ENCODE assay signal across 1 cellular context in the genomic region with DNA sequence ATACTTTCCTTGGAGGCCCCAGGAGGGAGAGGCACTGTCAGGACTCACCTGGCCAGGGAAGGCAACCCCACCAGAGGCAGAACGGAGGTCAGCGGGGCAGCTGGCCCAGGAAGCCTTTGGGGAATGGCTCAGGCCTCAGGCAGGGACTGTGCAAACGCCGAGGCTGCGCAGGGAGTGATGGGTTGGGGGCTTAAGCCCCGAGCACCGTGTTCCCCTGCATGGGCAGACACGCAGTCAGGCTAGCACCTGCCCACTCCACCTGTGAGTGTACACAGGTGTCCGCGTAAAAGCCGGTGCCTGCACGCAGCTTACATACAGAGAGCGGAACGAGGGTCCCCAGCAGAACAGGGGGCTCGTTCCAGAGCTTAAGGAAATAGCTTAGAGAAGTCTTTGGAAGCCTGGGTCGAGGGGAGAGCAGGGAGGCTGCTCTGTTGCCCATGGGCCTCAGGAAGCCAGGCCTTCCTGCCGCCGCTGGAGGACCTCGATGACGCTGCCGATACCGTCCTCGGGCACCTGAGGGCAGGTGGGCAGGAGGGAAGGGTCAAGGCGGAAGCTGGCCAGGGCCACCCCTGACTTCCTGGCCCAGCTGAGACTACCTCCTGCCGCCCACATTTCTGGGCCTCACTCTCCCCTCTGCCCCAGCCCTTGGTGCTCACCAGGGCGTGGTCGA.
TF ChIP-seq lines count a peak whose summit lies in the region.

No MANE protein-coding gene starts in this region.

TF ChIP-seq in IMR-90, 13 proteins besides CTCF, POLR2A, EP300 and RAD21:
- TF ChIP-seq CEBPB (IDR thresholded peaks at IDR 0.05; ENCODE audit: low read depth, low read length) (no peak), MAFK (IDR thresholded peaks at IDR 0.05; ENCODE audit: low read depth, low read length) (no peak), FOS (IDR thresholded peaks at IDR 0.05; ENCODE audit: low read depth, low read length) (no peak)
- TF ChIP-seq, protein P1, sequence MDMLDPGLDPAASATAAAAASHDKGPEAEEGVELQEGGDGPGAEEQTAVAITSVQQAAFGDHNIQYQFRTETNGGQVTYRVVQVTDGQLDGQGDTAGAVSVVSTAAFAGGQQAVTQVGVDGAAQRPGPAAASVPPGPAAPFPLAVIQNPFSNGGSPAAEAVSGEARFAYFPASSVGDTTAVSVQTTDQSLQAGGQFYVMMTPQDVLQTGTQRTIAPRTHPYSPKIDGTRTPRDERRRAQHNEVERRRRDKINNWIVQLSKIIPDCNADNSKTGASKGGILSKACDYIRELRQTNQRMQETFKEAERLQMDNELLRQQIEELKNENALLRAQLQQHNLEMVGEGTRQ (IDR thresholded peaks at IDR 0.05; ENCODE audit: low read depth, low read length) = no peak
